In the genomic region with DNA sequence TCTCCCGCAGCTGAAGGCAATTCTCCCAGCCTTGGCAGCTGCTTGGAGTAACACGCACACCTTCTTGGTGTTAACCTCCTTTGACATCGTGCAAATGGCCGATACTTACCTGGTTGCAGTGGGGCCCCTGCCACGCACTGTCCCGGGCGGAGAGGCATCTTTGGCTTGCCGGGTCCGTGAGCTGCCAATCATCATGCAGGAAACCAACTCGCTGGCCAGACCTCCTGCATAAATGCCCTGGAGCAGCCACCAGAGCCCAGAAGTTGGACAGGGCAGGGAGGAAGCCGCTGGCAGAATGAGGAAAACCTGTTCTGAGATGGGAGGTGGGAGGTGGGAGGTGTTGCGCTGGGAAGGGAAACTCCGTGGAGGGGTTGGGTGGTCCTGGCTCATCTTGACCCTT, we compare ENCODE assay signal across 24 cellular contexts.
"Had no signal": no experiment of that assay in that cellular context is flagged by ENCODE, and none has a peak within 500 bp of the region (broad histone marks: within the 10 kb centered on the region; RNA-seq: fewer than 3 reads in every experiment).

No MANE protein-coding gene starts in this region.

- H3K9me3 ChIP-seq: right lobe of liver, suprapubic skin had no signal

- H3K4me2 ChIP-seq: hepatocyte had no signal

- H3K36me3 ChIP-seq: brain microvascular endothelial cell, left lung, right lobe of liver, stomach, suprapubic skin, tibial nerve had no signal

- ATAC-seq: activated CD4-positive, CD25-positive, alpha-beta regulatory T cell treated with anti-CD3 and anti-CD28 coated beads, Interleukin-2, amount 50 U/mL, for 24 hours; activated naive CD4-positive, alpha-beta T cell treated with anti-CD3 and anti-CD28 coated beads, Interleukin-2, amount 50 U/mL, for 72 hours; effector memory CD8-positive, alpha-beta T cell; esophagus mucosa; left lung; right lobe of liver; stimulated activated memory B cell treated with anti-CD40 and anti-IgM and Interleukin-4, amounts not matched to agents 10 μg/mL and 1 μg/mL and 100 μg/mL, for 72 hours had no signal

- H3K27me3 ChIP-seq: brain microvascular endothelial cell, hepatocyte, left lung, right lobe of liver, tibial nerve had no signal

- H3K27ac ChIP-seq: brain microvascular endothelial cell, dorsolateral prefrontal cortex, hepatocyte, left lung, parathyroid adenoma, right lobe of liver, stomach, suprapubic skin, tibial nerve, VCaP had no signal

- H3K4me1 ChIP-seq: left lung, parathyroid adenoma, stomach, suprapubic skin, tibial nerve had no signal

- H2AFZ ChIP-seq: hepatocyte, parathyroid adenoma had no signal

- DNase-seq: activated CD4-positive, alpha-beta memory T cell treated with anti-CD3 and anti-CD28 coated beads, Interleukin-2, amount 10 ng/mL, durations not matched to agents 7 days and 5 days; activated CD4-positive, alpha-beta T cell treated with anti-CD3 and anti-CD28 coated beads, Interleukin-2, amount 10 ng/mL, durations not matched to agents 24 days and 14 days; aorta; brain microvascular endothelial cell; caudate nucleus; dorsolateral prefrontal cortex; effector memory CD8-positive, alpha-beta T cell; glutamatergic neuron; kidney glomerular epithelial cell; left lung; midbrain; right lobe of liver; small intestine; stimulated activated CD4-positive, alpha-beta T cell treated with anti-CD3 and anti-CD28 coated beads, Interleukin-15, amount 100 ng/mL, for 24 hours; stomach had no signal

- H3K79me2 ChIP-seq: hepatocyte, parathyroid adenoma had no signal

- H3K4me3 ChIP-seq: dorsolateral prefrontal cortex, hepatocyte, left lung, right lobe of liver, stomach, suprapubic skin, tibial nerve had no signal
